ENCODE assay signal across 20 cellular contexts in the genomic region with DNA sequence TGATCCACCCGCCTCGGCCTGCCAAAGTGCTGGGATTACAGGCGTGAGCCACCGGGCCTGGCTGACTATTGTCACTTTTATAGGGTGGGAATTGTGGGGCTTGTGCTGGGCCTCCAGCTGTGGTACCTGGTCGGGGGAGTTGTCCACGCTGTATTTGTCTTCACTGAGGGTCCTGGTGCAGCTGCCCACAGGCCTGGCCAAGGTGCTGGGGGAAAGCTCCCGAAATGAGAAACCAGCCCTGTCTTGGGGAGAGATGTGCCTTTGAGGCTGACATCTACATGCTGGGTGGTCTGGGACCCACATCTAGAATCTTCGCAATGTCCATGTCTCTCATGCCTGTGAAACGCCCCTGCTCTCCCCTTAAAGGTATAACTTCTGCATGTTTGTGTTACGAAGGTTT. TPM values are rescaled to one million over a fixed set of nuclear protein-coding genes. Genes with fewer than 3 reads are reported as not detected.
DNase-seq lines count a peak whose midpoint lies in the region; ATAC-seq, FAIRE-seq and TF ChIP-seq lines count a peak whose summit lies in the region.
"Had no signal": no experiment of that assay in that cellular context is flagged by ENCODE, and none has a peak within 500 bp of the region (broad histone marks: within the 10 kb centered on the region; RNA-seq: fewer than 3 reads in every experiment).

No MANE protein-coding gene starts in this region.

- peaks cover 36% of the 10 kb centered on the region for H3K4me1 Mint-ChIP-seq in activated CD4-positive, alpha-beta memory T cell treated with anti-CD3 and anti-CD28 coated beads for 36 hours (ENCODE audit: low read depth)
- H3K4me1 Mint-ChIP-seq in activated CD4-positive, alpha-beta memory T cell treated with anti-CD3 and anti-CD28 coated beads, Interleukin-2, amount 10 ng/mL, durations not matched to agents 7 days and 5 days = peaks cover 33% of the 10 kb centered on the region
- H3K4me1 Mint-ChIP-seq in CD4-positive, CD25-positive, alpha-beta regulatory T cell = peaks cover 24 to 63% (median 27%) of the 10 kb centered on the region in 4 donors
- H3K4me1 Mint-ChIP-seq in nephron progenitor cell = peaks cover 36% of the 10 kb centered on the region

- CTCF ChIA-PET in activated CD4-positive, alpha-beta memory T cell treated with anti-CD3 and anti-CD28 coated beads for 36 hours (lab: Charles Lee) = interaction anchor here (1.0 to 3.7 kb wide), 12 partner anchors 11 to 695 kb away, joined by 3 to 18 read pairs (median 7); a partner anchor contains a TSS
- CTCF ChIA-PET in activated CD4-positive, alpha-beta memory T cell treated with anti-CD3 and anti-CD28 coated beads, Interleukin-2, amount 10 ng/mL, durations not matched to agents 7 days and 5 days (lab: Charles Lee) = interaction anchor here (1.0 to 3.5 kb wide), 7 partner anchors 10 to 257 kb away, joined by 3 to 11 read pairs (median 6); a partner anchor contains a TSS

- no peaks in the 10 kb centered on the region for H3K27me3 Mint-ChIP-seq in activated CD4-positive, alpha-beta memory T cell treated with anti-CD3 and anti-CD28 coated beads for 36 hours
- H3K27me3 Mint-ChIP-seq in activated CD4-positive, alpha-beta memory T cell treated with anti-CD3 and anti-CD28 coated beads, Interleukin-2, amount 10 ng/mL, durations not matched to agents 7 days and 5 days = no peaks in the 10 kb centered on the region
- no peaks in the 10 kb centered on the region for H3K27me3 Mint-ChIP-seq in CD4-positive, CD25-positive, alpha-beta regulatory T cell
- H3K27me3 Mint-ChIP-seq in nephron progenitor cell (ENCODE audit: low read depth, poor library complexity) = no peaks in the 10 kb centered on the region
- H3K27me3 Mint-ChIP-seq: progenitor cell of endocrine pancreas had no signal

- ATAC-seq in CD4-positive, CD25-positive, alpha-beta regulatory T cell (ENCODE audit: low read depth in 2 of 2) = no peak
- no peak for ATAC-seq in GM18502 (IDR thresholded peaks at IDR 0.05; ENCODE audit: poor library complexity, unreplicated experiment)
- ATAC-seq: K562 had no signal

- TF ChIP-seq CTCF in WERI-Rb-1 (IDR thresholded peaks at IDR 0.05; ENCODE audit: low read depth, low read length) = no peak
- no peak for TF ChIP-seq CTCF in nephron progenitor cell (IDR thresholded peaks at IDR 0.05)

- H3K9me3 ChIP-seq in CD4-positive, CD25-positive, alpha-beta regulatory T cell (ENCODE audit: control insufficient read depth in 2 of 2, low read length in 2 of 2) = no peaks in the 10 kb centered on the region
- H3K9me3 ChIP-seq in WERI-Rb-1 (ENCODE audit: severe bottlenecking) = no peaks in the 10 kb centered on the region
- H3K9me3 ChIP-seq: uterus had no signal

- no peaks in the 10 kb centered on the region for H3K27me3 ChIP-seq in CD4-positive, CD25-positive, alpha-beta regulatory T cell (ENCODE audit: control insufficient read depth, insufficient read depth, low read length)
- H3K27me3 ChIP-seq in WERI-Rb-1 (ENCODE audit: insufficient read depth, low read depth, severe bottlenecking) = no peaks in the 10 kb centered on the region
- H3K27me3 ChIP-seq: uterus had no signal

- peaks cover 43% of the 10 kb centered on the region for H3K36me3 ChIP-seq in CD4-positive, CD25-positive, alpha-beta regulatory T cell (ENCODE audit: control insufficient read depth, insufficient read depth, low read length)
- H3K36me3 ChIP-seq in WERI-Rb-1 = peaks cover 42% of the 10 kb centered on the region
- H3K36me3 ChIP-seq: uterus had no signal

- intact Hi-C loops in activated CD4-positive, alpha-beta memory T cell treated with anti-CD3 and anti-CD28 coated beads for 36 hours (cut with micrococcal nuclease) = no loop called here

- peak overlapping the region; percentile 15 for H3K27ac Mint-ChIP-seq in activated CD4-positive, alpha-beta memory T cell treated with anti-CD3 and anti-CD28 coated beads for 36 hours
- H3K27ac Mint-ChIP-seq in activated CD4-positive, alpha-beta memory T cell treated with anti-CD3 and anti-CD28 coated beads, Interleukin-2, amount 10 ng/mL, durations not matched to agents 7 days and 5 days = no peak overlapping the region
- H3K27ac Mint-ChIP-seq in CD4-positive, CD25-positive, alpha-beta regulatory T cell = peak overlapping the region in 1 of 3 donors; percentile 74
- H3K27ac Mint-ChIP-seq in nephron progenitor cell = no peak overlapping the region
- H3K27ac Mint-ChIP-seq: progenitor cell of endocrine pancreas had no signal

- H3K4me1 ChIP-seq in CD4-positive, CD25-positive, alpha-beta regulatory T cell (ENCODE audit: control insufficient read depth, insufficient read depth, low read length, poor library complexity, severe bottlenecking) = peaks cover 18% of the 10 kb centered on the region

- H3K36me3 Mint-ChIP-seq in activated CD4-positive, alpha-beta memory T cell treated with anti-CD3 and anti-CD28 coated beads for 36 hours = peaks cover 36% of the 10 kb centered on the region
- H3K36me3 Mint-ChIP-seq in activated CD4-positive, alpha-beta memory T cell treated with anti-CD3 and anti-CD28 coated beads, Interleukin-2, amount 10 ng/mL, durations not matched to agents 7 days and 5 days (ENCODE audit: low read depth) = peaks cover 54% of the 10 kb centered on the region
- H3K36me3 Mint-ChIP-seq in CD4-positive, CD25-positive, alpha-beta regulatory T cell = peaks cover 40% of the 10 kb centered on the region
- peaks cover 42% of the 10 kb centered on the region for H3K36me3 Mint-ChIP-seq in nephron progenitor cell (ENCODE audit: low read depth)

- H3K9me3 Mint-ChIP-seq in activated CD4-positive, alpha-beta memory T cell treated with anti-CD3 and anti-CD28 coated beads for 36 hours = peaks cover 3% of the 10 kb centered on the region
- no peaks in the 10 kb centered on the region for H3K9me3 Mint-ChIP-seq in activated CD4-positive, alpha-beta memory T cell treated with anti-CD3 and anti-CD28 coated beads, Interleukin-2, amount 10 ng/mL, durations not matched to agents 7 days and 5 days
- H3K9me3 Mint-ChIP-seq in CD4-positive, CD25-positive, alpha-beta regulatory T cell = no peaks in the 10 kb centered on the region
- peaks cover 6% of the 10 kb centered on the region for H3K9me3 Mint-ChIP-seq in nephron progenitor cell

- no peak overlapping the region for H3K4me3 ChIP-seq in CD4-positive, CD25-positive, alpha-beta regulatory T cell (ENCODE audit: low read depth, low read length)
- no peak overlapping the region for H3K4me3 ChIP-seq in WERI-Rb-1 (ENCODE audit: low read depth, low read length)
- H3K4me3 ChIP-seq: K562, PC-9, uterus had no signal

- no peak overlapping the region for H3K27ac ChIP-seq in CD4-positive, CD25-positive, alpha-beta regulatory T cell (ENCODE audit: insufficient read depth, low read length, poor library complexity, severe bottlenecking)
- H3K27ac ChIP-seq in WERI-Rb-1 (no peak overlapping the region), substantia nigra (ENCODE audit: low read depth, low read length, poor library complexity, severe bottlenecking) (no peak overlapping the region)
- H3K27ac ChIP-seq: PC-9, uterus had no signal

- POLR2A ChIA-PET in activated CD4-positive, alpha-beta memory T cell treated with anti-CD3 and anti-CD28 coated beads for 36 hours (lab: Charles Lee) = interaction anchor here (1.8 kb wide), 1 partner anchor 28 kb away, joined by 15 read pairs; no protein-coding TSS in a partner anchor
- POLR2A ChIA-PET in activated CD4-positive, alpha-beta memory T cell treated with anti-CD3 and anti-CD28 coated beads, Interleukin-2, amount 10 ng/mL, durations not matched to agents 7 days and 5 days (lab: Charles Lee) = interaction anchor here (1.5 to 2.4 kb wide), 2 partner anchors 18 to 27 kb away, joined by 4 to 6 read pairs; no protein-coding TSS in a partner anchor

- DNase-seq in activated CD4-positive, alpha-beta memory T cell treated with anti-CD3 and anti-CD28 coated beads for 36 hours = no peak
- DNase-seq in activated CD4-positive, alpha-beta memory T cell treated with anti-CD3 and anti-CD28 coated beads, Interleukin-2, amount 10 ng/mL, durations not matched to agents 7 days and 5 days = no peak
- DNase-seq in CD4-positive, CD25-positive, alpha-beta regulatory T cell = no peak
- DNase-seq in WERI-Rb-1 (peak; percentile 4), nephron progenitor cell (no peak), substantia nigra (lab: John Stamatoyannopoulos, UW) (no peak), H54 (ENCODE audit: insufficient read length, low spot score) (no peak)
- DNase-seq: activated CD4-positive, CD25-positive, alpha-beta regulatory T cell; amygdala; EL; hypothalamus; NCI-H1105 treated with DMSO at 0.1 percent for 48 hours; NCI-H69; PC-9; stimulated activated naive CD4-positive, alpha-beta T cell had no signal

- no peak overlapping the region for H3K4me3 Mint-ChIP-seq in activated CD4-positive, alpha-beta memory T cell treated with anti-CD3 and anti-CD28 coated beads for 36 hours
- H3K4me3 Mint-ChIP-seq in activated CD4-positive, alpha-beta memory T cell treated with anti-CD3 and anti-CD28 coated beads, Interleukin-2, amount 10 ng/mL, durations not matched to agents 7 days and 5 days = no peak overlapping the region
- H3K4me3 Mint-ChIP-seq in CD4-positive, CD25-positive, alpha-beta regulatory T cell = peak overlapping the region; percentile 21 to 62 (median 32)
- peak overlapping the region; percentile 6 for H3K4me3 Mint-ChIP-seq in nephron progenitor cell

- FAIRE-seq in H54 (lab: Jason Lieb, UNC) = no peak
- FAIRE-seq: endometrium, K562 had no signal

- no peak for TF ChIP-seq POLR2A in H54 (IDR thresholded peaks at IDR 0.05; ENCODE audit: low read depth, low read length)

RNA-seq across cellular contexts. Expression of a gene that starts 2.6 kb away (rescaled TPM):
- total RNA-seq in activated CD4-positive, alpha-beta memory T cell treated with anti-CD3 and anti-CD28 coated beads for 36 hours = 10 to 100 TPM; 49.9 to 54.5 TPM
- total RNA-seq in activated CD4-positive, alpha-beta memory T cell treated with anti-CD3 and anti-CD28 coated beads, Interleukin-2, amount 10 ng/mL, durations not matched to agents 7 days and 5 days = 10 to 100 TPM; 67.7 to 68.8 TPM
- 95.4 TPM for total RNA-seq in CD4-positive, CD25-positive, alpha-beta regulatory T cell
- polyA plus RNA-seq in CD4-positive, CD25-positive, alpha-beta regulatory T cell = 10 to 100 TPM; 23.3 to 52.4 (median 31.9) TPM

Comparison
In these comparisons a context has a peak if more than half of its experiments do, and no peak if none do; other contexts are left out.
1. H3K4me3 Mint-ChIP-seq: peak in CD4-positive, CD25-positive, alpha-beta regulatory T cell (4 of 4) and nephron progenitor cell (single experiment); none in activated CD4-positive, alpha-beta memory T cell treated with anti-CD3 and anti-CD28 coated beads for 36 hours (single experiment) and activated CD4-positive, alpha-beta memory T cell treated with anti-CD3 and anti-CD28 coated beads, Interleukin-2, amount 10 ng/mL, durations not matched to agents 7 days and 5 days (single experiment).